ENCODE assay signal across 16 cellular contexts in the genomic region with DNA sequence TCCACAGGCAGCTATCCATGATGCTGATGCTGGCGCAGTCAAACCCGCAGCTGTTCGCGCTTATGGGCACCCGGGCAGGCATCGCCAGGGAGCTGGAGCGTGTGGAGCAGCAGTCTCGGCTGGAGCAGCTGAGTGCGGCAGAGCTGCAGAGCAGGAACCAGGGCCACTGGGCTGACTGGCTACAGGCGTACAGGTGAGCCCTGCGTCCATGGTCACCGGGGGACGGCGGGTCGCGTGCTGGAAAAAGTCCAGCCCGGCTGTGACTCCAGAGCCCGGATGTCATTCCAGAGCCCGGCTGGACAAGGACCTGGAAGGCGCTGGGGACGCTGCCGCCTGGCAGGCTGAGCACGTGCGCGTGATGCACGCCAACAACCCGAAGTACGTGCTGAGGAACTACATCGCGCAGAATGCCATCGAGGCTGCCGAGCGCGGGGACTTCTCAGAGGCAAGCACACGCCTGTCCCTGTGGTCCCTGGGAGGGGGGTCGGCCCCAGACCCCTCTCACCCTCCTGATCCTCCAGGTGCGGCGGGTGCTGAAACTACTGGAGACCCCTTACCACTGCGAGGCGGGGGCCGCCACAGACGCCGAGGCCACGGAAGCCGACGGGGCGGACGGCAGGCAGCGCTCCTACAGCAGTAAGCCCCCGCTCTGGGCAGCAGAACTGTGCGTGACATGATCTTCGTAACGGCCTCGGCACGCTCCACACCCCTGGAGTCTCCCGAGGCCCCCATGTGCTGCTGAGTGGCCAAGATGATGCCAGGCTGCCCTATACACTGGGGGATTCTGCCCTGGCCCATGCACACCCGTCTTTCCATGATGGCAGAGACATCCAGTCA.
"Had no signal": no experiment of that assay in that cellular context is flagged by ENCODE, and none has a peak within 500 bp of the region (broad histone marks: within the 10 kb centered on the region; RNA-seq: fewer than 3 reads in every experiment).

No MANE protein-coding gene starts in this region.

- H3K27ac Mint-ChIP-seq: activated CD4-positive, alpha-beta memory T cell treated with anti-CD3 and anti-CD28 coated beads for 36 hours; activated CD4-positive, alpha-beta T cell treated with anti-CD3 and anti-CD28 coated beads for 36 hours; activated naive CD8-positive, alpha-beta T cell; activated T-cell treated with anti-CD3 and anti-CD28 coated beads, Interleukin-2, amount 50 U/mL, for 72 hours; neural progenitor cell; stimulated activated memory B cell treated with anti-CD40 and anti-IgM and Interleukin-4, amounts not matched to agents 10 μg/mL and 1 μg/mL and 100 μg/mL, for 72 hours; T-helper 1 cell treated with Interleukin-12 subunit alpha and Interleukin-12 subunit beta and Interleukin-4 antibody, amounts not matched to agents 30 μg/mL and 1 μg/mL, for 36 hours had no signal

- H3K4me3 Mint-ChIP-seq: activated CD4-positive, alpha-beta memory T cell treated with anti-CD3 and anti-CD28 coated beads for 36 hours; activated CD4-positive, alpha-beta T cell treated with anti-CD3 and anti-CD28 coated beads for 36 hours; activated naive CD8-positive, alpha-beta T cell; activated T-cell treated with anti-CD3 and anti-CD28 coated beads, Interleukin-2, amount 50 U/mL, for 72 hours; neural progenitor cell; stimulated activated memory B cell treated with anti-CD40 and anti-IgM and Interleukin-4, amounts not matched to agents 10 μg/mL and 1 μg/mL and 100 μg/mL, for 72 hours; T-helper 1 cell treated with Interleukin-12 subunit alpha and Interleukin-12 subunit beta and Interleukin-4 antibody, amounts not matched to agents 30 μg/mL and 1 μg/mL, for 36 hours had no signal

- H3K4me2 ChIP-seq: neural progenitor cell had no signal

- ATAC-seq: activated CD4-positive, alpha-beta T cell treated with anti-CD3 and anti-CD28 coated beads for 36 hours; activated T-cell treated with anti-CD3 and anti-CD28 coated beads, Interleukin-2, amount 50 U/mL, for 72 hours; foreskin keratinocyte; pancreas; stimulated activated memory B cell treated with anti-CD40 and anti-IgM and Interleukin-4, amounts not matched to agents 10 μg/mL and 1 μg/mL and 100 μg/mL, for 72 hours had no signal

- H3K27ac ChIP-seq: foreskin keratinocyte, neural progenitor cell, pancreas, thyroid gland had no signal

- DNase-seq: activated CD4-positive, alpha-beta memory T cell treated with anti-CD3 and anti-CD28 coated beads for 36 hours; activated CD4-positive, alpha-beta T cell treated with anti-CD3 and anti-CD28 coated beads for 36 hours; activated gamma-delta T cell treated with Interleukin-2 at 50 U/mL for 16 hours; activated T-cell treated with anti-CD3 and anti-CD28 coated beads, Interleukin-2, amount 50 U/mL, for 72 hours; anterior cingulate cortex; cortex of kidney; effector CD8-positive, alpha-beta T cell; foreskin keratinocyte; stimulated activated CD4-positive, alpha-beta T cell treated with anti-CD3 and anti-CD28 coated beads, Interleukin-12 subunit alpha, Interleukin-12 subunit beta, amount 100 ng/mL, for 4 hours; stimulated activated CD4-positive, alpha-beta T cell treated with anti-CD3 and anti-CD28 coated beads, Interleukin-2, amount 100 ng/mL, for 24 hours; thyroid gland had no signal

- H3K27me3 ChIP-seq: foreskin keratinocyte, neural progenitor cell, pancreas, thyroid gland had no signal

- H3K27me3 Mint-ChIP-seq: activated CD4-positive, alpha-beta memory T cell treated with anti-CD3 and anti-CD28 coated beads for 36 hours; activated CD4-positive, alpha-beta T cell treated with anti-CD3 and anti-CD28 coated beads for 36 hours; activated naive CD8-positive, alpha-beta T cell; stimulated activated memory B cell treated with anti-CD40 and anti-IgM and Interleukin-4, amounts not matched to agents 10 μg/mL and 1 μg/mL and 100 μg/mL, for 72 hours had no signal

- H3K4me1 ChIP-seq: foreskin keratinocyte, neural progenitor cell, pancreas had no signal

- H3K36me3 ChIP-seq: neural progenitor cell had no signal

- H3K4me1 Mint-ChIP-seq: activated CD4-positive, alpha-beta T cell treated with anti-CD3 and anti-CD28 coated beads for 36 hours; neural progenitor cell had no signal

- H3K9ac ChIP-seq: neural progenitor cell had no signal

- H3K4me3 ChIP-seq: neural progenitor cell, pancreas, thyroid gland had no signal

- H3K9me3 ChIP-seq: pancreas, thyroid gland had no signal
